32 cellular contexts compared by ENCODE assay signal in the genomic region with DNA sequence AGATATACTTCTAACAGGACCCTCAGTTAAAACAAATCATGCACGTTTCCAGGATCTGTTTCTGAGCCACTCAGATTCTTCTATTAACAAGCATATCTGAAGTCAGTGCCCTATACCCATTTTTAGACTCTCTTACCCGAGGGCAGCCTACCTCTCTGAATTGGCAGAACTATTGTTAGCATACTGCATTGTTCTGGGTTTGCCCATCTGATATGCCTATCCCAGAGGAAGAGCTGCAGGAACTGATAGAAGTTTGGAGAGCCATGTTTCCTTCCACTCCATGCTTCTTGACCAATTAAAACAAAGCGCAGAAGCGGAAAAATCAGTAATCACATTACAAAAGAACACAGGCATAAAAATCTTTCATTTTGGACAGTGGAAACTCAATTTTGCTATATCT.
DNase-seq lines count a peak whose midpoint lies in the region; ATAC-seq and TF ChIP-seq lines count a peak whose summit lies in the region.
"Had no signal": no experiment of that assay in that cellular context is flagged by ENCODE, and none has a peak within 500 bp of the region (broad histone marks: within the 10 kb centered on the region; RNA-seq: fewer than 3 reads in every experiment).

No MANE protein-coding gene starts in this region.

- H3K4me3 ChIP-seq in BLaER1 (no peak overlapping the region), left ventricle myocardium inferior (no peak overlapping the region)
- H3K4me3 ChIP-seq: BLaER1 treated with 17β-estradiol and CSF1 and Interleukin-3, amounts not matched to agents 10 nM and 100 nM; coronary artery; esophagus squamous epithelium; HAP-1; K562; MG63; psoas muscle; SJSA1; stomach; tibial nerve had no signal

- H3K9me3 ChIP-seq in BLaER1 (no peaks in the 10 kb centered on the region), left ventricle myocardium inferior (replicated peaks) (no peaks in the 10 kb centered on the region)
- H3K9me3 ChIP-seq: BLaER1 treated with 17β-estradiol and CSF1 and Interleukin-3, amounts not matched to agents 10 nM and 100 nM; esophagus squamous epithelium; HAP-1; MG63; neutrophil; psoas muscle; SJSA1; stomach; tibial nerve had no signal

- H3K27me3 ChIP-seq in BLaER1 (no peaks in the 10 kb centered on the region), left ventricle myocardium inferior (ENCODE audit: low read depth) (no peaks in the 10 kb centered on the region)
- H3K27me3 ChIP-seq: BLaER1 treated with 17β-estradiol and CSF1 and Interleukin-3, amounts not matched to agents 10 nM and 100 nM; esophagus squamous epithelium; MG63; neutrophil; SJSA1; stomach; tibial nerve had no signal

- intact Hi-C loops in left ventricle myocardium inferior (cut with micrococcal nuclease), result loop anchor here (5.0 to 10.0 kb wide), 3 partner anchors 274 to 1487 kb away; no protein-coding TSS in a partner anchor

- no peaks in the 10 kb centered on the region for H4K20me1 ChIP-seq in BLaER1
- H4K20me1 ChIP-seq: BLaER1 treated with 17β-estradiol and CSF1 and Interleukin-3, amounts not matched to agents 10 nM and 100 nM had no signal

- H3K4me2 ChIP-seq in BLaER1, result peak overlapping the region; percentile 39

- TF ChIP-seq CTCF in left ventricle myocardium inferior (IDR thresholded peaks at IDR 0.05; ENCODE audit: borderline replicate concordance), result no peak

- DNase-seq in dermis blood vessel endothelial cell (peak; percentile 83), left ventricle myocardium inferior (no peak), retina (peak; percentile 3), COLO829 (ENCODE audit: low spot score) (no peak), NCI-H446 (lab: John Stamatoyannopoulos, UW) (no peak)
- DNase-seq: activated CD4-positive, alpha-beta memory T cell treated with anti-CD3 and anti-CD28 coated beads, Interleukin-2, amount 10 ng/mL, durations not matched to agents 7 days and 5 days; activated CD4-positive, CD25-positive, alpha-beta regulatory T cell treated with anti-CD3 and anti-CD28 coated beads, Interleukin-2, amount 50 U/mL, for 72 hours; activated CD8-positive, alpha-beta memory T cell treated with anti-CD3 and anti-CD28 coated beads, Interleukin-2, amount 50 U/mL, for 48 hours; Calu3; DMS79 treated with DMSO at 0.1 percent for 48 hours; esophagus squamous epithelium; kidney; MG63; NCI-H1417; NCI-H2029 treated with DMSO at 0.1 percent for 48 hours; NCI-H226; NCI-H748 treated with DMSO at 0.1 percent for 48 hours; psoas muscle; small intestine; stimulated activated CD4-positive, alpha-beta T cell treated with anti-CD3 and anti-CD28 coated beads, Interleukin-2, amount 100 ng/mL, for 24 hours; stomach; T-cell had no signal

- ATAC-seq in GM21619 (IDR thresholded peaks at IDR 0.05; ENCODE audit: unreplicated experiment), result no peak
- ATAC-seq: activated T-helper 17 cell treated with anti-CD3 and anti-CD28 coated beads, Interleukin-2, amount 50 U/mL, for 72 hours; K562; psoas muscle; T-cell had no signal

- H3K4me1 ChIP-seq in BLaER1 (peaks cover 12% of the 10 kb centered on the region), left ventricle myocardium inferior (peaks cover 40% of the 10 kb centered on the region)
- H3K4me1 ChIP-seq: HAP-1, SJSA1 had no signal

- H3K36me3 ChIP-seq in BLaER1 (no peaks in the 10 kb centered on the region), left ventricle myocardium inferior (no peaks in the 10 kb centered on the region)
- H3K36me3 ChIP-seq: BLaER1 treated with 17β-estradiol and CSF1 and Interleukin-3, amounts not matched to agents 10 nM and 100 nM; esophagus squamous epithelium; HAP-1; MG63; neutrophil; SJSA1; stomach; tibial nerve had no signal

- no peak overlapping the region for H3K9ac ChIP-seq in BLaER1
- H3K9ac ChIP-seq: BLaER1 treated with 17β-estradiol and CSF1 and Interleukin-3, amounts not matched to agents 10 nM and 100 nM had no signal

- no peak overlapping the region for H3K27ac ChIP-seq in BLaER1
- H3K27ac ChIP-seq in left ventricle myocardium inferior (replicated peaks), result peak overlapping the region; percentile 70
- H3K27ac ChIP-seq: BLaER1 treated with 17β-estradiol and CSF1 and Interleukin-3, amounts not matched to agents 10 nM and 100 nM; coronary artery; neutrophil; psoas muscle; SJSA1; stomach had no signal

Comparison
In these comparisons a context has a peak if more than half of its experiments do, and no peak if none do; other contexts are left out.
1. DNase-seq: peak in dermis blood vessel endothelial cell (single experiment) and retina (single experiment); none in left ventricle myocardium inferior (single experiment), COLO829 (single experiment) and NCI-H446 (0 of 2).